6 cellular contexts compared by ENCODE assay signal in genomic region chr7:56882318-56882717, GRCh38.
DNase-seq lines count a peak whose midpoint lies in the region; ATAC-seq, FAIRE-seq and TF ChIP-seq lines count a peak whose summit lies in the region.
"Not testable (repeated sequence)": the region's sequence is repeated elsewhere in the genome, so short reads cannot be mapped to it uniquely, and the experiment has no call there.

No MANE protein-coding gene starts in this region.

- not testable (repeated sequence) for H3K9me3 Mint-ChIP-seq in stimulated activated memory B cell treated with anti-CD40 and anti-IgM and Interleukin-4, amounts not matched to agents 10 μg/mL and 1 μg/mL and 100 μg/mL, for 72 hours

- WGBS in K562 (ENCODE audit: insufficient coverage, low coverage, missing lambda C conversion rate), result 26% methylated on average over 25 of the region's 42 CpGs
- WGBS in hepatocyte (ENCODE audit: low lambda C conversion rate, missing lambda C conversion rate), result 98% methylated on average over 29 of the region's 42 CpGs

- not testable (repeated sequence) for H3K27ac ChIP-seq in K562 (ENCODE audit: extremely low read depth, low read depth, low read length); hepatocyte; upper lobe of right lung

- H3K4me2 ChIP-seq in K562 (ENCODE audit: insufficient read depth, low read length); hepatocyte: not testable (repeated sequence)

- not testable (repeated sequence) for TF ChIP-seq EP300 in K562 (IDR thresholded peaks at IDR 0.05; ENCODE audit: low read length)

- CTCF ChIA-PET in K562 (lab: Yijun Ruan, JAX; ENCODE audit: low intra/inter-chr PET ratio), result not testable (repeated sequence)

- H3K27me3 Mint-ChIP-seq in stimulated activated memory B cell treated with anti-CD40 and anti-IgM and Interleukin-4, amounts not matched to agents 10 μg/mL and 1 μg/mL and 100 μg/mL, for 72 hours, result not testable (repeated sequence)

- peak; percentile 9 for DNase-seq in H7
- peak; percentile 42 for DNase-seq in NCI-H2227 treated with DMSO at 0.1 percent for 48 hours (lab: John Stamatoyannopoulos, UW)
- peak; percentile 0 to 7 (median 2) for DNase-seq in K562 (ENCODE audit: extremely low read depth in 1 of 4, low spot score in 3 of 4)
- DNase-seq in hepatocyte (ENCODE audit: low spot score), result peak; percentile 5
- not testable (repeated sequence) for DNase-seq in upper lobe of right lung

- H3K36me3 Mint-ChIP-seq in stimulated activated memory B cell treated with anti-CD40 and anti-IgM and Interleukin-4, amounts not matched to agents 10 μg/mL and 1 μg/mL and 100 μg/mL, for 72 hours, result not testable (repeated sequence)

- FAIRE-seq in K562 (lab: Jason Lieb, UNC), result not testable (repeated sequence)

- not testable (repeated sequence) for H3K4me3 Mint-ChIP-seq in stimulated activated memory B cell treated with anti-CD40 and anti-IgM and Interleukin-4, amounts not matched to agents 10 μg/mL and 1 μg/mL and 100 μg/mL, for 72 hours

- TF ChIP-seq RAD21 in K562 (CRISPR knock-in tag; conservative IDR thresholded peaks at IDR 0.05 in 1 of 2, IDR thresholded peaks at IDR 0.05 in 1 of 2), result not testable (repeated sequence)

- not testable (repeated sequence) for H3K9me2 ChIP-seq in hepatocyte (replicated peaks; ENCODE audit: insufficient read depth)

- not testable (repeated sequence) for H3K4me3 ChIP-seq in H7 (ENCODE audit: insufficient read depth, low read depth, low read length); K562; hepatocyte; upper lobe of right lung

- not testable (repeated sequence) for H3K4me1 ChIP-seq in K562 (replicated peaks in 1 of 2; ENCODE audit: control insufficient read depth in 2 of 2, insufficient read depth in 2 of 2, low read length in 2 of 2); hepatocyte (ENCODE audit: insufficient read depth); upper lobe of right lung

- H3K27me3 ChIP-seq in H7 (ENCODE audit: control insufficient read depth, insufficient read depth, low read length); K562 (ENCODE audit: control insufficient read depth in 2 of 2, insufficient read depth in 2 of 2, low read length in 2 of 2); hepatocyte; upper lobe of right lung: not testable (repeated sequence)

- not testable (repeated sequence) for H3K36me3 ChIP-seq in H7 (replicated peaks; ENCODE audit: control insufficient read depth, insufficient read depth, low read length); K562 (ENCODE audit: control insufficient read depth, insufficient read depth, low read length); hepatocyte (replicated peaks; ENCODE audit: insufficient read depth, low read depth); upper lobe of right lung

- in situ Hi-C loops in K562 (cut with MboI), result not testable (repeated sequence)

- H3K4me1 Mint-ChIP-seq in stimulated activated memory B cell treated with anti-CD40 and anti-IgM and Interleukin-4, amounts not matched to agents 10 μg/mL and 1 μg/mL and 100 μg/mL, for 72 hours, result not testable (repeated sequence)

- not testable (repeated sequence) for H3K27ac Mint-ChIP-seq in stimulated activated memory B cell treated with anti-CD40 and anti-IgM and Interleukin-4, amounts not matched to agents 10 μg/mL and 1 μg/mL and 100 μg/mL, for 72 hours

- not testable (repeated sequence) for H4K20me1 ChIP-seq in K562 (replicated peaks; ENCODE audit: control insufficient read depth, insufficient read depth, low read length); hepatocyte (ENCODE audit: insufficient read depth, poor library complexity, severe bottlenecking)

- not testable (repeated sequence) for TF ChIP-seq POLR2A in K562 (conservative IDR thresholded peaks at IDR 0.05)

- BruUV-seq in K562 (replicated peaks; lab: Mats Ljungman, UMichigan), result not testable (repeated sequence)

- not testable (repeated sequence) for ATAC-seq in K562
- peak; percentile 25 for ATAC-seq in stimulated activated memory B cell treated with anti-CD40 and anti-IgM and Interleukin-4, amounts not matched to agents 10 μg/mL and 1 μg/mL and 100 μg/mL, for 72 hours
- peak; percentile 35 for ATAC-seq in upper lobe of right lung

- not testable (repeated sequence) for H3K79me2 ChIP-seq in K562 (ENCODE audit: control insufficient read depth, insufficient read depth, low read length); hepatocyte

- H3K9me3 ChIP-seq in K562 (replicated peaks; ENCODE audit: control insufficient read depth, insufficient read depth, low read depth, low read length); hepatocyte (ENCODE audit: low read depth); upper lobe of right lung: not testable (repeated sequence)

- POLR2A ChIA-PET in K562 (lab: Yijun Ruan, JAX), result not testable (repeated sequence)

- TF ChIP-seq CTCF in K562 (IDR thresholded peaks at IDR 0.05 in 2 of 3, conservative IDR thresholded peaks at IDR 0.05 in 1 of 3; ENCODE audit: insufficient read depth in 2 of 3, low read depth in 1 of 3, low read length in 3 of 3); hepatocyte (IDR thresholded peaks at IDR 0.05; ENCODE audit: poor library complexity); upper lobe of right lung (IDR thresholded peaks at IDR 0.05): not testable (repeated sequence)

- H3K9ac ChIP-seq in K562 (ENCODE audit: insufficient read depth in 1 of 2, low read depth in 2 of 2, low read length in 2 of 2), result not testable (repeated sequence)

- not testable (repeated sequence) for H3K9me1 ChIP-seq in K562 (ENCODE audit: control insufficient read depth, insufficient read depth, low read length)

- intact Hi-C loops in K562 (cut with micrococcal nuclease); upper lobe of right lung (cut with DNase I): not testable (repeated sequence)

- not testable (repeated sequence) for H2AFZ ChIP-seq in K562 (ENCODE audit: low read depth, low read length); hepatocyte

TF ChIP-seq in K562, 482 proteins besides CTCF, POLR2A, EP300 and RAD21:
- TF ChIP-seq CREM (IDR thresholded peaks at IDR 0.05; ENCODE audit: low read depth), result peak; percentile 89
- peak; percentile 86 for TF ChIP-seq CREB1 (IDR thresholded peaks at IDR 0.05)
- TF ChIP-seq CREB1 (CRISPR knock-in tag; IDR thresholded peaks at IDR 0.05), result peak; percentile 80
- TF ChIP-seq ATF1 (CRISPR knock-in tag; IDR thresholded peaks at IDR 0.05), result peak; percentile 77
- TF ChIP-seq ATF1 (tag; IDR thresholded peaks at IDR 0.05), result not testable (repeated sequence)
- TF ChIP-seq ZBTB33 (CRISPR knock-in tag; IDR thresholded peaks at IDR 0.05), result peak; percentile 55
TF ChIP-seq in K562: peak in this region for 4; not testable (repeated sequence) for 478.
